ENCODE assay signal across 1 cellular context in the genomic region with DNA sequence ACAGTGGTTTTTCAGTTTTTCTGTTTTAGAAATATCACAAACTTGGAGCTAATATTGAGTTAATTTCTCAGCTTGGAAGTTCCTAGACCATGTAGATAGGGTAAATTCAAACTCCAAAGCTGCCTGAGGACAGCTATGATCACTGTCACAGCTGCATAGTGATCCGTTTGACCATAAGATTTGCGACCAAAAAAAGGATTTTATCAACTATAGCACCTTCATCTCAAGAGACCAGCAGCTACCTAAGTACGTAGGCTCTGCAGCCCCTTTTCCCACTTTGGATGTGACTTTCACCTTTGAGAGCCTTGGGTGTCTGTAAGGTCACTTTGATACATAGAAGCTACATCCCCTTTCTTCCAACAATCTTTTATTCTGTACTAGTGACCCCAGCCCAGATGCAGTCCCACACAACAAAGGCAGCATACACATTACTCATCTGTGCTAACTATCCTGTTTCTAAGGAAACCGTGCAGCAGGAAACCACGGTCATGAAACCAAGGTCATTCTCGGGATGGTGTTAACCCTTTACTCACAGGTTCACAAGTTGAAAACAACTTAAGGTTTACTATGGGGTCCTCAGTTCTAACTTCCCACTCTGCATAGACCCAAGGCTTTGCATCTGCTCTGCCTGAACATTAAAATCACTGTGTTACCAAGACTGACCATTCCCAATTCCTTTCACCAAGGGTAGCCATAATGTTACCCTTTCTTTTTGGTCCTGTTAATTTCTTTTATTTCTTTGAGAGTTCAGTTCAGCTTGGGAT.
TF ChIP-seq lines count a peak whose summit lies in the region.

No MANE protein-coding gene starts in this region.

TF ChIP-seq in GM23338, 12 proteins besides CTCF, POLR2A, EP300 and RAD21 (continued from another document):
- TF ChIP-seq STAT1 (IDR thresholded peaks at IDR 0.05; ENCODE audit: unreplicated experiment) = no peak
- TF ChIP-seq CREB1 (CRISPR knock-in tag; IDR thresholded peaks at IDR 0.05; ENCODE audit: low read depth) = no peak
- no peak for TF ChIP-seq EZH2phosphoT487 (IDR thresholded peaks at IDR 0.05; ENCODE audit: unreplicated experiment)
TF ChIP-seq in GM23338: peak in this region for 0.
